11 cellular contexts compared by ENCODE assay signal in the genomic region with DNA sequence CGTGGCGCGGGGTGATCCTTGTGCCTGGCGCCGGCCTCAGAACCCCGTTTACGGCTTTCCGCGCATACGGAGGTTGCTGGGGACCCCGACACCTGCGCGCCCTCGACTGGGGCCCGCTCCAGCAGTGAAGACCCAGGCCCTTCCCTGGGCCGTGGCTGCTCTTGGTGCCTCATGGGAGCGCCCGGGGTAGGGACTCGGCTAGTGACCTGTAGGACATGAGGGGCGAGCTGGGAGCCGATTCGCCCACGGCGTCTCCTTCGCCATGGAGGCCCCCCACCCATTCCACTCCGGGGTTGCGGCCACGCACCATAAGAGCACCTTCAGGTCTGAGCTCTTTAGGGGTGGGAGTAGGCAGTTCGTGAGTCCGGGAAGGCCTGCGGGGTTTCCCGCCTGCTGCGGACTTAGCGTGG. TPM values are rescaled to one million over a fixed set of nuclear protein-coding genes. Genes with fewer than 3 reads are reported as not detected.
DNase-seq lines count a peak whose midpoint lies in the region; ATAC-seq, FAIRE-seq and TF ChIP-seq lines count a peak whose summit lies in the region.
"Had no signal": no experiment of that assay in that cellular context is flagged by ENCODE, and none has a peak within 500 bp of the region (broad histone marks: within the 10 kb centered on the region; RNA-seq: fewer than 3 reads in every experiment).

No MANE protein-coding gene starts in this region.

- peaks cover 97% of the 10 kb centered on the region for H3K27me3 Mint-ChIP-seq in brain

- peak overlapping the region; percentile 73 for H3K4me2 ChIP-seq in HepG2 (ENCODE audit: low read depth, low read length)

- TF ChIP-seq EP300 in HepG2 (IDR thresholded peaks at IDR 0.05; ENCODE audit: low read depth in 2 of 2, low read length in 2 of 2) (no peak), HepG2 (CRISPR knock-in tag; IDR thresholded peaks at IDR 0.05; ENCODE audit: borderline replicate concordance) (no peak)

- H3K4me3 Mint-ChIP-seq in brain: peak overlapping the region; percentile 74 to 87 (median 81)

- H3K4me1 ChIP-seq in HEK293 (ENCODE audit: control insufficient read depth, insufficient read depth, low read length): peaks cover 8% of the 10 kb centered on the region
- peaks cover 12% of the 10 kb centered on the region for H3K4me1 ChIP-seq in HepG2 (ENCODE audit: insufficient read depth, low read length)
- peaks cover 17 to 19% (median 18%) of the 10 kb centered on the region in 3 donors for H3K4me1 ChIP-seq in skeletal muscle tissue (ENCODE audit: control insufficient read depth in 3 of 3, insufficient read depth in 3 of 3, low read length in 3 of 3)

- no TSS peak for BruUV-seq in HepG2 (replicated peaks; lab: Mats Ljungman, UMichigan)

- no peak for TF ChIP-seq RAD21 in HepG2 (CRISPR knock-in tag; IDR thresholded peaks at IDR 0.05)

- no peak overlapping the region for H3K9ac ChIP-seq in HepG2 (ENCODE audit: insufficient read depth, low read depth, low read length)
- H3K9ac ChIP-seq in skeletal muscle tissue (ENCODE audit: low read depth in 1 of 3, low read length in 3 of 3): peak overlapping the region in 1 of 3 donors; percentile 25

- H4K20me1 ChIP-seq in HepG2 (ENCODE audit: insufficient read depth, low read length): no peaks in the 10 kb centered on the region

- no peak overlapping the region for H2AFZ ChIP-seq in HepG2 (ENCODE audit: low read length)

- H3K36me3 ChIP-seq in HEK293 (ENCODE audit: control insufficient read depth in 2 of 2, insufficient read depth in 1 of 2, low read length in 2 of 2) (no peaks in the 10 kb centered on the region), HepG2 (replicated peaks in 1 of 2; ENCODE audit: control insufficient read depth in 1 of 2, insufficient read depth in 2 of 2, low read length in 2 of 2) (no peaks in the 10 kb centered on the region), skeletal muscle tissue (ENCODE audit: control insufficient read depth in 3 of 3, insufficient read depth in 3 of 3, low read length in 3 of 3) (no peaks in the 10 kb centered on the region)

- DNase-seq in HepG2 (ENCODE audit: low spot score) (no peak), NCI-H187 treated with DMSO at 0.1 percent for 48 hours (lab: John Stamatoyannopoulos, UW) (no peak), foreskin fibroblast (no peak)

- H3K4me1 Mint-ChIP-seq in brain: peaks cover 9% of the 10 kb centered on the region

- no peak for TF ChIP-seq POLR2A in HepG2 (IDR thresholded peaks at IDR 0.05; ENCODE audit: insufficient read depth in 1 of 2, low read depth in 2 of 2, low read length in 2 of 2)

- H3K9me3 ChIP-seq in HEK293 (ENCODE audit: control insufficient read depth, insufficient read depth, low read depth, low read length) (no peaks in the 10 kb centered on the region), HepG2 (ENCODE audit: low read length) (no peaks in the 10 kb centered on the region), skeletal muscle tissue (ENCODE audit: control insufficient read depth in 3 of 3, low read length in 3 of 3) (no peaks in the 10 kb centered on the region)

- H3K79me2 ChIP-seq in HepG2 (ENCODE audit: insufficient read depth, low read length): no peaks in the 10 kb centered on the region

- peak; percentile 33 for ATAC-seq in HepG2
- ATAC-seq in HG02798 (IDR thresholded peaks at IDR 0.05; ENCODE audit: poor library complexity, unreplicated experiment): no peak
- ATAC-seq in HG02571 (IDR thresholded peaks at IDR 0.05; ENCODE audit: unreplicated experiment): no peak

- no peaks in the 10 kb centered on the region for H3K36me3 Mint-ChIP-seq in brain

- CTCF ChIA-PET in HEK293 (lab: Yijun Ruan, JAX) (interaction anchor here (0.6 to 3.6 kb wide), 23 partner anchors 8 to 503 kb away, joined by 3 to 55 read pairs (median 5); no protein-coding TSS in a partner anchor), HepG2 (lab: Yijun Ruan, JAX; ENCODE audit: low intra/inter-chr PET ratio, low total read pairs) (interaction anchor here (0.7 to 4.2 kb wide), 3 partner anchors 100 to 503 kb away, joined by 5 to 39 read pairs (median 19); no protein-coding TSS in a partner anchor)

- in situ Hi-C loops in HepG2 (cut with HindIII; ENCODE audit: extremely low pct_ligation_motif_present, low pct_unique_long_range_greater_than_20kb): loop anchor here (5.0 kb wide), 2 partner anchors 290 to 505 kb away; no protein-coding TSS in a partner anchor

- peaks cover 0 to 3% (median 0%) of the 10 kb centered on the region in 5 experiments for H3K9me3 Mint-ChIP-seq in brain

- no peak for TF ChIP-seq CTCF in HEK293 (tag by site-specific recombination; IDR thresholded peaks at IDR 0.05)
- no peak for TF ChIP-seq CTCF in brain (conservative IDR thresholded peaks at IDR 0.05)
- no peak for TF ChIP-seq CTCF in HepG2 (CRISPR knock-in tag; IDR thresholded peaks at IDR 0.05)
- no peak for TF ChIP-seq CTCF in foreskin fibroblast (IDR thresholded peaks at IDR 0.05; ENCODE audit: low read depth, low read length)

- intact Hi-C loops in HepG2 (cut with micrococcal nuclease; ENCODE audit: unreplicated experiment): loop anchor here (5.0 kb wide), 1 partner anchor 390 kb away; no protein-coding TSS in a partner anchor

- H3K4me3 ChIP-seq in HEK293 (ENCODE audit: low read depth, low read length): peak overlapping the region; percentile 47
- peak overlapping the region in 1 of 3 experiments; percentile 68; a peak in 2 of 6 replicates for H3K4me3 ChIP-seq in HepG2 (replicated peaks in 1 of 3; ENCODE audit: insufficient read depth in 1 of 3, low read depth in 2 of 3, low read length in 3 of 3)
- H3K4me3 ChIP-seq in skeletal muscle tissue (ENCODE audit: low read length in 3 of 3): peak overlapping the region; percentile 39 to 63 (median 61)
- H3K4me3 ChIP-seq in foreskin fibroblast (ENCODE audit: low read depth in 1 of 2, low read length in 2 of 2): peak overlapping the region in 1 of 2 donors; percentile 30

- 42% methylated on average over 34 of the region's 34 CpGs for WGBS in HepG2 (ENCODE audit: low lambda C conversion rate)

- no peak for FAIRE-seq in HepG2 (lab: Jason Lieb, UNC)
- FAIRE-seq: D721Med had no signal

- H3K27ac ChIP-seq in HEK293 (ENCODE audit: extremely low read depth, low read depth, low read length): peak overlapping the region; percentile 70; the same call in 1 of the 2 replicates
- no peak overlapping the region for H3K27ac ChIP-seq in HepG2 (ENCODE audit: extremely low read length, insufficient read depth, low read length)
- no peak overlapping the region for H3K27ac ChIP-seq in skeletal muscle tissue (ENCODE audit: low read depth, low read length)

- no peak overlapping the region for H3K27ac Mint-ChIP-seq in brain

- POLR2A ChIA-PET in HEK293 (lab: Yijun Ruan, JAX): interaction anchor here (0.6 to 1.3 kb wide), 2 partner anchors 424 to 470 kb away, joined by 3 to 10 read pairs; no protein-coding TSS in a partner anchor
- POLR2A ChIA-PET in HepG2 (lab: Yijun Ruan, JAX): no interaction called here

- H3K27me3 ChIP-seq in HepG2 (ENCODE audit: control insufficient read depth in 1 of 2, insufficient read depth in 2 of 2, low read length in 2 of 2) (peaks cover 12 to 44% of the 10 kb centered on the region in 2 experiments), skeletal muscle tissue (ENCODE audit: control insufficient read depth in 3 of 3, insufficient read depth in 3 of 3, low read length in 3 of 3) (peaks cover 61 to 71% (median 65%) of the 10 kb centered on the region in 3 donors)

TF ChIP-seq in HEK293, 187 proteins besides CTCF, POLR2A, EP300 and RAD21 (continues in another document):
- TF ChIP-seq PBX3 (CRISPR knock-in tag; IDR thresholded peaks at IDR 0.05): no peak

TF ChIP-seq in HepG2, 621 proteins besides CTCF, POLR2A, EP300 and RAD21 (continues in another document):
- TF ChIP-seq NCOA1 (CRISPR knock-in tag; IDR thresholded peaks at IDR 0.05) (no peak), ZFP41 (CRISPR knock-in tag; IDR thresholded peaks at IDR 0.05; ENCODE audit: borderline replicate concordance) (0 out of 2 replicates have a peak, but pooled peaks have one; percentile 7), ZNF546 (CRISPR knock-in tag; conservative IDR thresholded peaks at IDR 0.05) (peak; percentile 79; the same call in 1 of the 2 replicates)

RNA-seq across cellular contexts. Expression of gene PAX9, which starts 14.2 kb away (rescaled TPM):
- polyA plus RNA-seq in brain (ENCODE audit: insufficient read depth, low read depth, low replicate concordance) (2.8 TPM), HepG2 (2011; rRNA removed) (0.03 TPM in 2 replicates)
- total RNA-seq in HepG2 (2016; rRNA removed; fragmentation: Illumina TruSeq; extraction: Trizol) (not detected in 2 replicates), skeletal muscle tissue (0.52 TPM)
- not detected in 2 replicates for total RNA-seq in HepG2 (2016; cell fraction: cytosol; rRNA removed; fragmentation: Illumina TruSeq; extraction: Trizol; ENCODE audit: low read depth)
- total RNA-seq in HepG2 (2016; cell fraction: insoluble cytoplasmic fraction; rRNA removed; fragmentation: Illumina TruSeq; extraction: Trizol): not detected in 2 replicates
- total RNA-seq in HepG2 (2016; cell fraction: membrane; rRNA removed; fragmentation: Illumina TruSeq; extraction: Trizol): not detected in 2 replicates
- total RNA-seq in HepG2 (2016; cell fraction: nucleus; rRNA removed; fragmentation: Illumina TruSeq; extraction: Trizol): not detected in 2 replicates
- not detected in 2 replicates for polyA plus RNA-seq in HepG2 (2011; cell fraction: cytosol; rRNA removed)
- polyA plus RNA-seq in HepG2 (2011; cell fraction: nucleus; rRNA removed): 0.24 TPM in 1 of 2 replicates, not detected in the other
- polyA plus RNA-seq in HepG2 (2012): 0.04 and 0.09 TPM in 2 replicates
- not detected in 2 replicates for polyA plus RNA-seq in HepG2 (2016; cell fraction: cytosol; fragmentation: Illumina TruSeq; extraction: Trizol; ENCODE audit: low read depth)
- not detected in 2 replicates for polyA plus RNA-seq in HepG2 (2016; cell fraction: insoluble cytoplasmic fraction; fragmentation: Illumina TruSeq; extraction: Trizol; ENCODE audit: low read depth)
- polyA plus RNA-seq in HepG2 (2016; cell fraction: membrane; fragmentation: Illumina TruSeq; extraction: Trizol; ENCODE audit: low read depth): not detected in 2 replicates
- not detected in 2 replicates for polyA plus RNA-seq in HepG2 (2016; cell fraction: nucleus; fragmentation: Illumina TruSeq; extraction: Trizol; ENCODE audit: insufficient read depth, low read depth)
- 2.0 TPM in 1 of 2 replicates, not detected in the other for polyA minus RNA-seq in HepG2 (2011; rRNA and poly(A)+ RNA removed; ENCODE audit: low replicate concordance)
- polyA minus RNA-seq in HepG2 (2011; cell fraction: cytosol; rRNA and poly(A)+ RNA removed): not detected in 2 replicates
- polyA minus RNA-seq in HepG2 (2011; cell fraction: nucleus; rRNA and poly(A)+ RNA removed): 0.13 TPM in 1 of 2 replicates, not detected in the other
- total RNA-seq: mononuclear cell; T-helper 2 cell treated with Interferon-gamma antibody and Interleukin-4, amounts not matched to agents 100 ng/mL and 5 ng/mL, for 36 hours had no signal

Comparison
In these comparisons a context has a peak if more than half of its experiments do, and no peak if none do; other contexts are left out.
1. Of the 63 proteins assayed by ChIP-seq in both HepG2 and HEK293: peak only in HepG2: ELK4, SP2 and ZFP41; only in HEK293: none; in both: none; in neither: 60.